9 cellular contexts compared by ENCODE assay signal in genomic region chr17:47305302-47305923, GRCh38. TPM values are rescaled to one million over a fixed set of nuclear protein-coding genes. Genes with fewer than 3 reads are reported as not detected.
A peak's percentile ranks its signal among the peaks of the same experiment; 100 is the strongest.
DNase-seq lines count a peak whose midpoint lies in the region; ATAC-seq, FAIRE-seq and TF ChIP-seq lines count a peak whose summit lies in the region.
"Had no signal": no experiment of that assay in that cellular context is flagged by ENCODE, and none has a peak within 500 bp of the region (broad histone marks: within the 10 kb centered on the region; RNA-seq: fewer than 3 reads in every experiment).

No MANE protein-coding gene starts in this region.

- TF ChIP-seq RAD21 in SK-N-SH (IDR thresholded peaks at IDR 0.05; ENCODE audit: low read length): no peak

- H3K9me2 ChIP-seq in SK-N-SH: no peaks in the 10 kb centered on the region

- H3K27me3 ChIP-seq in SK-N-SH (ENCODE audit: insufficient read depth) (no peaks in the 10 kb centered on the region), fibroblast of lung (ENCODE audit: control insufficient read depth, insufficient read depth, low read length) (no peaks in the 10 kb centered on the region), small intestine (ENCODE audit: control insufficient read depth in 2 of 2, insufficient read depth in 2 of 2, low read length in 2 of 2) (no peaks in the 10 kb centered on the region)

- H3K79me2 ChIP-seq in SK-N-SH (ENCODE audit: insufficient read depth) (no peaks in the 10 kb centered on the region), fibroblast of lung (ENCODE audit: control insufficient read depth, insufficient read depth, low read length) (no peaks in the 10 kb centered on the region)

- H3K36me3 ChIP-seq in SK-N-SH (replicated peaks in 1 of 2; ENCODE audit: control insufficient read depth in 1 of 2, insufficient read depth in 2 of 2, low read length in 1 of 2): peaks cover 0 to 16% of the 10 kb centered on the region in 2 experiments
- H3K36me3 ChIP-seq in fibroblast of lung (ENCODE audit: control insufficient read depth, insufficient read depth, low read length): no peaks in the 10 kb centered on the region
- H3K36me3 ChIP-seq in small intestine (ENCODE audit: control insufficient read depth in 2 of 2, insufficient read depth in 2 of 2, low read length in 2 of 2): no peaks in the 10 kb centered on the region

- CTCF ChIA-PET in SK-N-SH (lab: Yijun Ruan, JAX): interaction anchor here (0.8 to 1.3 kb wide), 3 partner anchors 10 to 87 kb away, joined by 3 to 11 read pairs (median 4); no protein-coding TSS in a partner anchor

- TF ChIP-seq CTCF in SK-N-SH (IDR thresholded peaks at IDR 0.05) (no peak), fibroblast of lung (conservative IDR thresholded peaks at IDR 0.05 in 1 of 2, IDR thresholded peaks at IDR 0.05 in 1 of 2; ENCODE audit: low read depth in 1 of 2, low read length in 2 of 2) (no peak)

- DNase-seq in Daoy (ENCODE audit: low read depth) (peak; percentile 89), SK-N-SH (no peak), fibroblast of lung (ENCODE audit: low read depth in 2 of 2) (peak; percentile 87 to 96), sciatic nerve (ENCODE audit: low spot score) (no peak), small intestine (no peak), NCI-H1436 treated with DMSO at 0.1 percent for 48 hours (lab: John Stamatoyannopoulos, UW) (no peak)
- DNase-seq in activated effector memory CD4-positive, alpha-beta T cell treated with anti-CD3 and anti-CD28 coated beads, Interleukin-2, amount 50 U/mL, for 16 hours: no peak
- DNase-seq: naive thymus-derived CD8-positive, alpha-beta T cell had no signal

- H3K9ac ChIP-seq in SK-N-SH (no peak overlapping the region), fibroblast of lung (ENCODE audit: insufficient read depth, low read length) (no peak overlapping the region)

- no peaks in the 10 kb centered on the region for H4K20me1 ChIP-seq in SK-N-SH (ENCODE audit: insufficient read depth)
- H4K20me1 ChIP-seq in fibroblast of lung (ENCODE audit: control insufficient read depth, extremely low read depth, insufficient read depth, low read length): no peaks in the 10 kb centered on the region

- peak in 1 of 2 experiments; percentile 84; a peak in 2 of 4 replicates for TF ChIP-seq EP300 in SK-N-SH (IDR thresholded peaks at IDR 0.05; ENCODE audit: borderline replicate concordance in 1 of 2, low read depth in 1 of 2, low read length in 1 of 2)

- intact Hi-C loops in sciatic nerve (cut with DNase I): no loop called here

- H3K4me1 ChIP-seq in SK-N-SH (ENCODE audit: control insufficient read depth in 1 of 2, insufficient read depth in 2 of 2, low read depth in 1 of 2, low read length in 1 of 2) (peaks cover 4 to 10% of the 10 kb centered on the region in 2 experiments; a peak in 2 of 4 replicates), fibroblast of lung (ENCODE audit: control insufficient read depth, extremely low read depth, insufficient read depth, low read length) (peaks cover 12% of the 10 kb centered on the region), small intestine (ENCODE audit: control insufficient read depth in 2 of 2, insufficient read depth in 1 of 2, low read depth in 1 of 2, low read length in 1 of 2) (peaks cover 0 to 2% of the 10 kb centered on the region in 2 donors)

- ATAC-seq in sciatic nerve (peak; percentile 56), HG03378 (IDR thresholded peaks at IDR 0.05; ENCODE audit: unreplicated experiment) (no peak)

- POLR2A ChIA-PET in SK-N-SH (lab: Yijun Ruan, JAX): no interaction called here

- peak overlapping the region in 1 of 2 experiments; percentile 50; a peak in 2 of 4 replicates for H3K27ac ChIP-seq in SK-N-SH (ENCODE audit: low read depth in 2 of 2, low read length in 1 of 2)
- peak overlapping the region; percentile 63 for H3K27ac ChIP-seq in fibroblast of lung (ENCODE audit: insufficient read depth, low read length)
- H3K27ac ChIP-seq in small intestine (ENCODE audit: low read depth in 1 of 2, low read length in 1 of 2): peak overlapping the region in 1 of 2 donors; percentile 78

- H2AFZ ChIP-seq in SK-N-SH (ENCODE audit: low read depth) (no peak overlapping the region), fibroblast of lung (ENCODE audit: low read length) (no peak overlapping the region)

- H3K4me2 ChIP-seq in SK-N-SH: peak overlapping the region; percentile 43
- no peak overlapping the region for H3K4me2 ChIP-seq in fibroblast of lung (ENCODE audit: extremely low read depth, insufficient read depth, low read length)

- no peak for FAIRE-seq in small intestine (lab: Jason Lieb, UNC)

- H3K4me3 ChIP-seq in SK-N-SH (ENCODE audit: low read depth in 2 of 2, low read length in 1 of 2) (no peak overlapping the region), fibroblast of lung (replicated peaks in 1 of 4; ENCODE audit: control extremely low read depth in 1 of 4, insufficient read depth in 1 of 4, low read depth in 3 of 4, low read length in 4 of 4) (no peak overlapping the region), small intestine (ENCODE audit: low read depth in 1 of 2, low read length in 2 of 2) (no peak overlapping the region)

- H3K9me3 ChIP-seq in SK-N-SH (peaks cover 5% of the 10 kb centered on the region; the same call in 1 of the 2 replicates), fibroblast of lung (ENCODE audit: control insufficient read depth, insufficient read depth, low read depth, low read length) (no peaks in the 10 kb centered on the region), small intestine (ENCODE audit: control insufficient read depth, low read depth) (no peaks in the 10 kb centered on the region)

- WGBS in SK-N-SH (ENCODE audit: low lambda C conversion rate): 49% methylated on average over 4 of the region's 4 CpGs
- 62 to 72% (median 71%) methylated on average over 4 of the region's 4 CpGs for WGBS in small intestine, 3 donors

- peaks cover 14% of the 10 kb centered on the region for H3F3A ChIP-seq in SK-N-SH (replicated peaks; ENCODE audit: insufficient read depth)

TF ChIP-seq in SK-N-SH, 30 proteins besides CTCF, POLR2A, EP300 and RAD21 (continues in another document):
- peak; percentile 92 for TF ChIP-seq RXRA (IDR thresholded peaks at IDR 0.05; ENCODE audit: borderline replicate concordance, low read depth)
- TF ChIP-seq GATA2 (CRISPR knock-in tag; IDR thresholded peaks at IDR 0.05): no peak
- no peak for TF ChIP-seq ELF1 (IDR thresholded peaks at IDR 0.05)
- TF ChIP-seq, protein P1, sequence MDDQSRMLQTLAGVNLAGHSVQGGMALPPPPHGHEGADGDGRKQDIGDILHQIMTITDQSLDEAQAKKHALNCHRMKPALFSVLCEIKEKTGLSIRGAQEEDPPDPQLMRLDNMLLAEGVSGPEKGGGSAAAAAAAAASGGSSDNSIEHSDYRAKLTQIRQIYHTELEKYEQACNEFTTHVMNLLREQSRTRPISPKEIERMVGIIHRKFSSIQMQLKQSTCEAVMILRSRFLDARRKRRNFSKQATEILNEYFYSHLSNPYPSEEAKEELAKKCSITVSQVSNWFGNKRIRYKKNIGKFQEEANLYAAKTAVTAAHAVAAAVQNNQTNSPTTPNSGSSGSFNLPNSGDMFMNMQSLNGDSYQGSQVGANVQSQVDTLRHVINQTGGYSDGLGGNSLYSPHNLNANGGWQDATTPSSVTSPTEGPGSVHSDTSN (IDR thresholded peaks at IDR 0.05): peak; percentile 84
- TF ChIP-seq FOXJ3 (CRISPR knock-in tag; IDR thresholded peaks at IDR 0.05): no peak
- TF ChIP-seq, protein P2, sequence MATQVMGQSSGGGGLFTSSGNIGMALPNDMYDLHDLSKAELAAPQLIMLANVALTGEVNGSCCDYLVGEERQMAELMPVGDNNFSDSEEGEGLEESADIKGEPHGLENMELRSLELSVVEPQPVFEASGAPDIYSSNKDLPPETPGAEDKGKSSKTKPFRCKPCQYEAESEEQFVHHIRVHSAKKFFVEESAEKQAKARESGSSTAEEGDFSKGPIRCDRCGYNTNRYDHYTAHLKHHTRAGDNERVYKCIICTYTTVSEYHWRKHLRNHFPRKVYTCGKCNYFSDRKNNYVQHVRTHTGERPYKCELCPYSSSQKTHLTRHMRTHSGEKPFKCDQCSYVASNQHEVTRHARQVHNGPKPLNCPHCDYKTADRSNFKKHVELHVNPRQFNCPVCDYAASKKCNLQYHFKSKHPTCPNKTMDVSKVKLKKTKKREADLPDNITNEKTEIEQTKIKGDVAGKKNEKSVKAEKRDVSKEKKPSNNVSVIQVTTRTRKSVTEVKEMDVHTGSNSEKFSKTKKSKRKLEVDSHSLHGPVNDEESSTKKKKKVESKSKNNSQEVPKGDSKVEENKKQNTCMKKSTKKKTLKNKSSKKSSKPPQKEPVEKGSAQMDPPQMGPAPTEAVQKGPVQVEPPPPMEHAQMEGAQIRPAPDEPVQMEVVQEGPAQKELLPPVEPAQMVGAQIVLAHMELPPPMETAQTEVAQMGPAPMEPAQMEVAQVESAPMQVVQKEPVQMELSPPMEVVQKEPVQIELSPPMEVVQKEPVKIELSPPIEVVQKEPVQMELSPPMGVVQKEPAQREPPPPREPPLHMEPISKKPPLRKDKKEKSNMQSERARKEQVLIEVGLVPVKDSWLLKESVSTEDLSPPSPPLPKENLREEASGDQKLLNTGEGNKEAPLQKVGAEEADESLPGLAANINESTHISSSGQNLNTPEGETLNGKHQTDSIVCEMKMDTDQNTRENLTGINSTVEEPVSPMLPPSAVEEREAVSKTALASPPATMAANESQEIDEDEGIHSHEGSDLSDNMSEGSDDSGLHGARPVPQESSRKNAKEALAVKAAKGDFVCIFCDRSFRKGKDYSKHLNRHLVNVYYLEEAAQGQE (IDR thresholded peaks at IDR 0.05; ENCODE audit: low read depth, low read length): peak; percentile 25; the same call in 1 of the 2 replicates
- peak; percentile 85 for TF ChIP-seq FOSL2 (IDR thresholded peaks at IDR 0.05; ENCODE audit: borderline replicate concordance, low read depth)

RNA-seq across cellular contexts. Expression of gene EFCAB13, which starts 18.3 kb away (rescaled TPM):
- 0.03 and 0.74 TPM in 2 replicates for total RNA-seq in Daoy (2014; rRNA removed; shearing (Covaris generic))
- polyA plus RNA-seq in SK-N-SH (2012; rRNA removed): 0.16 and 0.36 TPM in 2 replicates
- polyA plus RNA-seq in SK-N-SH (2012; cell fraction: cytosol; rRNA removed): 0.09 and 0.28 TPM in 2 replicates
- polyA plus RNA-seq in SK-N-SH (2012; cell fraction: nucleus; rRNA removed): 0.21 and 0.45 TPM in 2 replicates
- total RNA-seq in fibroblast of lung: 9.2 and 10.0 TPM in 2 replicates
- 1.0 and 1.3 TPM in 2 replicates for polyA plus RNA-seq in fibroblast of lung
- 0.70 and 1.3 TPM in 2 replicates for polyA plus RNA-seq in fibroblast of lung (2012)
- polyA minus RNA-seq in fibroblast of lung (ENCODE audit: low replicate concordance): not detected in 2 replicates
- total RNA-seq in sciatic nerve: 24.5 TPM
- 1 to 10 TPM in 1 of 3 donors, under 1 TPM in 2; 0.54 to 1.1 (median 0.67) TPM for polyA plus RNA-seq in small intestine

RNA-seq across cellular contexts. Expression of gene ITGB3, which starts 51.8 kb away (rescaled TPM):
- 15.1 and 22.1 TPM in 2 replicates for total RNA-seq in Daoy (2014; rRNA removed; shearing (Covaris generic))
- polyA plus RNA-seq in SK-N-SH (2012; rRNA removed) (4.4 and 4.6 TPM in 2 replicates), fibroblast of lung (10.4 and 23.3 TPM in 2 replicates), small intestine (1 to 10 TPM in 1 of 3 donors, under 1 TPM in 2; 0.54 to 4.8 (median 0.67) TPM)
- polyA plus RNA-seq in SK-N-SH (2012; cell fraction: cytosol; rRNA removed): 2.7 and 3.7 TPM in 2 replicates
- 1.6 and 3.0 TPM in 2 replicates for polyA plus RNA-seq in SK-N-SH (2012; cell fraction: nucleus; rRNA removed)
- total RNA-seq in fibroblast of lung (13.1 and 22.0 TPM in 2 replicates), sciatic nerve (30.2 TPM)
- polyA plus RNA-seq in fibroblast of lung (2012): 7.3 and 17.8 TPM in 2 replicates
- polyA minus RNA-seq in fibroblast of lung (ENCODE audit: low replicate concordance): 20.0 and 45.1 TPM in 2 replicates
- total RNA-seq: naive thymus-derived CD8-positive, alpha-beta T cell had no signal
- polyA plus RNA-seq: naive thymus-derived CD8-positive, alpha-beta T cell had no signal

Comparison
In these comparisons a context has a peak if more than half of its experiments do, and no peak if none do; other contexts are left out.
1. DNase-seq: peak in Daoy (single experiment) and fibroblast of lung (2 of 2); none in SK-N-SH (single experiment), sciatic nerve (single experiment), activated effector memory CD4-positive, alpha-beta T cell treated with anti-CD3 and anti-CD28 coated beads, Interleukin-2, amount 50 U/mL, for 16 hours (single experiment), small intestine (single experiment) and NCI-H1436 treated with DMSO at 0.1 percent for 48 hours (single experiment).